In the genomic region with DNA sequence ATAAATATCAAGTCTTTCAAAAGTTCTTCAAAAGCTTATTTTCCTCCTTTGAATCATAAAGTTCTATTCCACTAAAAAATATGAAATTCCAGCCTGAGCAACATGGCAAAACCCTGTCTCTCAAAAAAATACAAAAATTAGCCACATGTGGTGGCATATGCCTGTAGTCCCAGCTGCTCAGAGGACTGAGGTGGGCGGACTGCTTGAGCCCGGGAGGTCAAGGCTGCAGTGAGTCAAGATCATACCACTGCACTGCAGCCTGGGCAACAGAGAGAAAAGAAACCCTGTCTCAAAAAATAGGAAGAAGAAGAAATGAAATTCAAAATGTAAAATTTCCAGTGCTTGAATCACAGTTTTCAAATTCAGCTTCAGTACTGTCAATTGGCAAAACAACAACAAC, we compare ENCODE assay signal across 1 cellular context.
TF ChIP-seq lines count a peak whose summit lies in the region.

No MANE protein-coding gene starts in this region.

TF ChIP-seq in IMR-90, 13 proteins besides CTCF, POLR2A, EP300 and RAD21:
- TF ChIP-seq, protein P1, sequence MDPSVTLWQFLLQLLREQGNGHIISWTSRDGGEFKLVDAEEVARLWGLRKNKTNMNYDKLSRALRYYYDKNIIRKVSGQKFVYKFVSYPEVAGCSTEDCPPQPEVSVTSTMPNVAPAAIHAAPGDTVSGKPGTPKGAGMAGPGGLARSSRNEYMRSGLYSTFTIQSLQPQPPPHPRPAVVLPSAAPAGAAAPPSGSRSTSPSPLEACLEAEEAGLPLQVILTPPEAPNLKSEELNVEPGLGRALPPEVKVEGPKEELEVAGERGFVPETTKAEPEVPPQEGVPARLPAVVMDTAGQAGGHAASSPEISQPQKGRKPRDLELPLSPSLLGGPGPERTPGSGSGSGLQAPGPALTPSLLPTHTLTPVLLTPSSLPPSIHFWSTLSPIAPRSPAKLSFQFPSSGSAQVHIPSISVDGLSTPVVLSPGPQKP (IDR thresholded peaks at IDR 0.05; ENCODE audit: borderline replicate concordance, low read depth, low read length), result no peak
- no peak for TF ChIP-seq FOS (IDR thresholded peaks at IDR 0.05; ENCODE audit: low read depth, low read length)
- TF ChIP-seq CHD1 (IDR thresholded peaks at IDR 0.05; ENCODE audit: low read depth, low read length), result no peak
- no peak for TF ChIP-seq BHLHE40 (IDR thresholded peaks at IDR 0.05; ENCODE audit: low read depth, low read length)
- TF ChIP-seq NFE2L2 (IDR thresholded peaks at IDR 0.05; ENCODE audit: low read depth, low read length), result no peak
- no peak for TF ChIP-seq MAZ (IDR thresholded peaks at IDR 0.05; ENCODE audit: borderline replicate concordance, low read depth, low read length)
